In the genomic region with DNA sequence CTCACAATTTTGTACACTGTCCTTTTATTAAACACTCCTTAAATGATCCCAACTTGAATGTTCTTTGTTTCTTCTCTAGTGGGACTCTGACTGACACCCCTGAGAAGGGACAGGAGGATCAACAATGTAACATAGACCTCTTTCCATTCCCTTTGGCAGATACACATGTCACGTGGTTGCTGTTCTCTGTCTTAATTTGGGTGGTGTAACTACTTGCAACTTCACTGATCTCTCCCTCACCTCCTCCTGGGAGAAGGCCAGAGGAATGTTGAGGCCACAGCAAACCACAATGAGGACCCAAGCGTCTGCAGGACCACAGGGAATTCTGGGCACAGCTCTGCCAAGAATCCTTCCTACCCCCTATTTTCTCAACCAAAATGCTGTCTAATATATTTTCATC, we compare ENCODE assay signal across 15 cellular contexts.
DNase-seq lines count a peak whose midpoint lies in the region; TF ChIP-seq lines count a peak whose summit lies in the region.
"Had no signal": no experiment of that assay in that cellular context is flagged by ENCODE, and none has a peak within 500 bp of the region (broad histone marks: within the 10 kb centered on the region; RNA-seq: fewer than 3 reads in every experiment).

No MANE protein-coding gene starts in this region.

- H3K27me3 Mint-ChIP-seq in chondrocyte (ENCODE audit: low read depth): peaks cover 11% of the 10 kb centered on the region
- H3K27me3 Mint-ChIP-seq: activated CD8-positive, alpha-beta T cell treated with anti-CD3 and anti-CD28 coated beads for 36 hours had no signal

- in situ Hi-C loops in Caki2 (cut with HindIII; ENCODE audit: low pct_unique_long_range_greater_than_20kb, low sequenced_read_pairs): no loop called here

- TF ChIP-seq CTCF in chondrocyte (IDR thresholded peaks at IDR 0.05): no peak

- no peaks in the 10 kb centered on the region for H3K9me3 Mint-ChIP-seq in chondrocyte (ENCODE audit: low read depth)
- H3K9me3 Mint-ChIP-seq: activated CD8-positive, alpha-beta T cell treated with anti-CD3 and anti-CD28 coated beads for 36 hours; activated T-helper 17 cell treated with anti-CD3 and anti-CD28 coated beads, Interleukin-2, amount 50 U/mL, for 72 hours; brain; CD8-positive, alpha-beta T cell had no signal

- H3K4me1 Mint-ChIP-seq in chondrocyte (ENCODE audit: low read depth): peaks cover 32% of the 10 kb centered on the region
- H3K4me1 Mint-ChIP-seq: activated T-helper 17 cell treated with anti-CD3 and anti-CD28 coated beads, Interleukin-2, amount 50 U/mL, for 72 hours had no signal

- H3K4me3 Mint-ChIP-seq in chondrocyte (ENCODE audit: unreplicated experiment): no peak overlapping the region
- H3K4me3 Mint-ChIP-seq: activated CD8-positive, alpha-beta T cell treated with anti-CD3 and anti-CD28 coated beads for 36 hours; activated T-helper 17 cell treated with anti-CD3 and anti-CD28 coated beads, Interleukin-2, amount 50 U/mL, for 72 hours; brain; CD8-positive, alpha-beta T cell had no signal

- DNase-seq in Caki2 (ENCODE audit: low read depth): peak; percentile 21
- DNase-seq in NCI-H226: peak; percentile 20
- no peak for DNase-seq in chondrocyte (ENCODE audit: low spot score)
- DNase-seq in myocyte (ENCODE audit: low read depth): peak; percentile 58
- no peak for DNase-seq in kidney glomerular epithelial cell (lab: John Stamatoyannopoulos, UW)
- no peak for DNase-seq in activated CD8-positive, alpha-beta memory T cell treated with anti-CD3 and anti-CD28 coated beads, Interleukin-2, amount 50 U/mL, for 48 hours
- DNase-seq in Kasumi-1 (lab: John Stamatoyannopoulos, UW): no peak
- DNase-seq in NCI-H2029 (lab: John Stamatoyannopoulos, UW): no peak
- DNase-seq: activated CD8-positive, alpha-beta T cell treated with anti-CD3 and anti-CD28 coated beads for 36 hours; CD8-positive, alpha-beta T cell; effector memory CD4-positive, alpha-beta T cell; islet precursor cell; posterior cingulate gyrus had no signal

- peak overlapping the region; percentile 96 for H3K27ac Mint-ChIP-seq in chondrocyte (ENCODE audit: unreplicated experiment)
- H3K27ac Mint-ChIP-seq: activated CD8-positive, alpha-beta T cell treated with anti-CD3 and anti-CD28 coated beads for 36 hours; activated T-helper 17 cell treated with anti-CD3 and anti-CD28 coated beads, Interleukin-2, amount 50 U/mL, for 72 hours; CD8-positive, alpha-beta T cell had no signal

- H3K36me3 Mint-ChIP-seq in chondrocyte (ENCODE audit: low read depth): no peaks in the 10 kb centered on the region
- H3K36me3 Mint-ChIP-seq: brain; CD8-positive, alpha-beta T cell had no signal

Comparison
In these comparisons a context has a peak if more than half of its experiments do, and no peak if none do; other contexts are left out.
1. DNase-seq: peak in Caki2 (single experiment), NCI-H226 (single experiment) and myocyte (single experiment); none in chondrocyte (single experiment), kidney glomerular epithelial cell (single experiment), activated CD8-positive, alpha-beta memory T cell treated with anti-CD3 and anti-CD28 coated beads, Interleukin-2, amount 50 U/mL, for 48 hours (single experiment), Kasumi-1 (0 of 2) and NCI-H2029 (single experiment).